In genomic region chr4:145732895-145733880, GRCh38 we compare ENCODE assay signal across 8 cellular contexts. TPM values are rescaled to one million over a fixed set of nuclear protein-coding genes. Genes with fewer than 3 reads are reported as not detected.
DNase-seq lines count a peak whose midpoint lies in the region; ATAC-seq and TF ChIP-seq lines count a peak whose summit lies in the region.

No MANE protein-coding gene starts in this region.

- H3K9ac ChIP-seq in DND-41 (ENCODE audit: low read depth, low read length) = peak overlapping the region; percentile 58

- peak; percentile 90 for DNase-seq in DND-41
- DNase-seq in GM23338 (ENCODE audit: low spot score) = peak; percentile 98
- DNase-seq in LNCaP clone FGC (ENCODE audit: low read depth) = no peak
- peak; percentile 92 for DNase-seq in RWPE1 (ENCODE audit: low spot score)
- peak; percentile 73 for DNase-seq in activated gamma-delta T cell (lab: John Stamatoyannopoulos, UW)
- DNase-seq in fibroblast of the conjunctiva (ENCODE audit: low read depth) = peak; percentile 91
- DNase-seq in nephron progenitor cell = peak; percentile 93
- DNase-seq in stimulated activated naive CD8-positive, alpha-beta T cell treated with anti-CD3 and anti-CD28 coated beads, Interleukin-15, Interleukin-2, amounts not matched to agents 100 U/mL and 50 U/mL, for 24 hours = peak; percentile 90

- peak overlapping the region; percentile 52 for H3K27ac ChIP-seq in DND-41 (ENCODE audit: low read length)
- H3K27ac ChIP-seq in GM23338 (ENCODE audit: low read depth) = peak overlapping the region; percentile 100
- peak overlapping the region; percentile 98 for H3K27ac ChIP-seq in RWPE1

- no peaks in the 10 kb centered on the region for H4K20me1 ChIP-seq in DND-41 (ENCODE audit: insufficient read depth, low read length)
- H4K20me1 ChIP-seq in GM23338 (replicated peaks; ENCODE audit: insufficient read depth) = no peaks in the 10 kb centered on the region

- no peaks in the 10 kb centered on the region for H3K79me2 ChIP-seq in DND-41 (ENCODE audit: insufficient read depth, low read length)
- H3K79me2 ChIP-seq in GM23338 (replicated peaks; ENCODE audit: insufficient read depth) = no peaks in the 10 kb centered on the region

- H3K27ac Mint-ChIP-seq in GM23338 (peak overlapping the region; percentile 96), nephron progenitor cell (peak overlapping the region; percentile 86)

- peak; percentile 95 for ATAC-seq in DND-41 (ENCODE audit: insufficient read depth, low read depth)
- peak; percentile 87 for ATAC-seq in GM23338
- ATAC-seq in stimulated activated naive CD8-positive, alpha-beta T cell treated with anti-CD3 and anti-CD28 coated beads, Interleukin-15, Interleukin-2, amounts not matched to agents 100 U/mL and 50 U/mL, for 24 hours = peak; percentile 84

- H3K36me3 ChIP-seq in DND-41 (ENCODE audit: insufficient read depth, low read length) (no peaks in the 10 kb centered on the region), GM23338 (ENCODE audit: insufficient read depth) (no peaks in the 10 kb centered on the region)

- H3K4me3 Mint-ChIP-seq in GM23338 (peak overlapping the region; percentile 69), nephron progenitor cell (peak overlapping the region; percentile 78)

- no peaks in the 10 kb centered on the region for H3K9me3 Mint-ChIP-seq in GM23338
- no peaks in the 10 kb centered on the region for H3K9me3 Mint-ChIP-seq in nephron progenitor cell

- H2AFZ ChIP-seq in DND-41 (ENCODE audit: low read depth, low read length) (peak overlapping the region; percentile 86), GM23338 (0 out of 2 replicates have a peak overlapping the region, but pooled peaks have one; percentile 85)

- no peaks in the 10 kb centered on the region for H3K27me3 ChIP-seq in DND-41 (ENCODE audit: insufficient read depth, low read length, poor library complexity)
- no peaks in the 10 kb centered on the region for H3K27me3 ChIP-seq in GM23338 (ENCODE audit: insufficient read depth)

- no peaks in the 10 kb centered on the region for H3K9me3 ChIP-seq in DND-41 (ENCODE audit: insufficient read depth, low read length, severe bottlenecking)

- peaks cover 4% of the 10 kb centered on the region; the same call in 1 of the 2 replicates for H3K9me2 ChIP-seq in GM23338 (ENCODE audit: insufficient read depth)

- H3K4me1 ChIP-seq in DND-41 (ENCODE audit: insufficient read depth, low read length) = peaks cover 14% of the 10 kb centered on the region
- peaks cover 38% of the 10 kb centered on the region for H3K4me1 ChIP-seq in GM23338 (ENCODE audit: insufficient read depth)

- peak overlapping the region; percentile 29 to 59; a peak in 3 of 4 replicates for H3K4me3 ChIP-seq in DND-41 (ENCODE audit: low read depth in 1 of 2, low read length in 2 of 2)
- peak overlapping the region; percentile 72 for H3K4me3 ChIP-seq in GM23338
- H3K4me3 ChIP-seq in LNCaP clone FGC (ENCODE audit: low read depth, low read length) = peak overlapping the region; percentile 39

- H3K36me3 Mint-ChIP-seq in GM23338 (ENCODE audit: low read depth) (no peaks in the 10 kb centered on the region; the same call in 2 of the 3 replicates), nephron progenitor cell (ENCODE audit: low read depth) (no peaks in the 10 kb centered on the region)

- CTCF ChIA-PET in RWPE1 (lab: Yijun Ruan, JAX) = no interaction called here

- H3K27me3 Mint-ChIP-seq in GM23338 (ENCODE audit: insufficient read depth, low read depth, poor library complexity) (peaks cover 9% of the 10 kb centered on the region), nephron progenitor cell (ENCODE audit: low read depth, poor library complexity) (no peaks in the 10 kb centered on the region)

- TF ChIP-seq CTCF in DND-41 (IDR thresholded peaks at IDR 0.05; ENCODE audit: borderline replicate concordance, extremely low read depth, low read length, poor library complexity, severe bottlenecking) = no peak
- no peak for TF ChIP-seq CTCF in GM23338 (conservative IDR thresholded peaks at IDR 0.05; ENCODE audit: low read depth in 2 of 2)
- no peak for TF ChIP-seq CTCF in LNCaP clone FGC (IDR thresholded peaks at IDR 0.05; ENCODE audit: control insufficient read depth, extremely low read depth, insufficient read depth)
- no peak for TF ChIP-seq CTCF in RWPE1 (conservative IDR thresholded peaks at IDR 0.05; ENCODE audit: low read depth)
- no peak for TF ChIP-seq CTCF in nephron progenitor cell (IDR thresholded peaks at IDR 0.05)

- H3F3A ChIP-seq in GM23338 (replicated peaks; ENCODE audit: low read depth) = peaks cover 9% of the 10 kb centered on the region

- H3K4me1 Mint-ChIP-seq in GM23338 (peaks cover 37% of the 10 kb centered on the region), nephron progenitor cell (peaks cover 59% of the 10 kb centered on the region)

- POLR2A ChIA-PET in RWPE1 (lab: Yijun Ruan, JAX; ENCODE audit: low non-redundant PET) = interaction anchor here (0.6 kb wide), 1 partner anchor 42 kb away, joined by 4 read pairs; no protein-coding TSS in a partner anchor

- peak overlapping the region; percentile 72 for H3K4me2 ChIP-seq in DND-41 (ENCODE audit: insufficient read depth, low read length)
- H3K4me2 ChIP-seq in GM23338 = peak overlapping the region; percentile 83

TF ChIP-seq in GM23338, 12 proteins besides CTCF, POLR2A, EP300 and RAD21 (continues in another document):
- TF ChIP-seq NANOG (IDR thresholded peaks at IDR 0.05; ENCODE audit: borderline replicate concordance) (no peak), POLR2AphosphoS5 (IDR thresholded peaks at IDR 0.05; ENCODE audit: low read depth) (peak; percentile 85), ZNF462 (CRISPR knock-in tag; IDR thresholded peaks at IDR 0.05) (no peak)

RNA-seq across cellular contexts. Expression of gene C4orf51, which starts 53.2 kb away (rescaled TPM):
- total RNA-seq in GM23338 (2014; rRNA removed; shearing (Covaris generic)) = not detected in 2 replicates
- 0.71 TPM in 1 of 2 replicates, not detected in the other for polyA plus RNA-seq in GM23338 (2016; fragmentation: Nextera tagmentation; extraction: Ambion mirVana)
